ENCODE assay signal across 14 cellular contexts in the genomic region with DNA sequence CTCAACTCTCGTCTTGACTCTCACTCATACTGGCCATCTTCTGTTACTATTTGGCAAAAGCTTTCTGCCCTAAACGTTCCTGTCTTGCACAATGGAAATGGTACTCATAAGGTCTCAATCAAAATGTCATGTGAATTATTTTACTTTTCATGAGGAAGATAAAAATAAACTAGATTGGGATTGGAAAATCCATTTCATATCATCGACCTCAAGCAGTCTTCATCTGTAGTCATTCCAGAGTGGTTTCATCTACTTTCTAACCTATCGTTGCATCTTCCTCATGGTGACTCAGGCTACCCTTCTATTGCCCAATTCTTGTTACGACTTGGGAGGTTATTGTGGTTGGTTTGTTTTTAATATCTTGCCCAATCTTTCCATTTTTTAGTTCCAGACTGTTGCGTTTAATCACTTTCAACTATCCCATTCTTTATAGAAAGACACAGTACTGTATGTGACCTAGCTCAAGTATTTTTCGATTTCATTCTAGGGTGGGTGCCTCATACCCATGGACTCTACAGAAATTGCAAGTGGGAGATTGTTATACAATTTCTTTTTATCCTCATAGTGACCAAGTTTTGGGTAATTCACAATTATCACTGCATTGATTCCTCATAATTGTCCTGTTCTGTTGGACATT.
A peak's percentile ranks its signal among the peaks of the same experiment; 100 is the strongest.
DNase-seq lines count a peak whose midpoint lies in the region; ATAC-seq and TF ChIP-seq lines count a peak whose summit lies in the region.
"Had no signal": no experiment of that assay in that cellular context is flagged by ENCODE, and none has a peak within 500 bp of the region (broad histone marks: within the 10 kb centered on the region; RNA-seq: fewer than 3 reads in every experiment).

No MANE protein-coding gene starts in this region.

- TF ChIP-seq CTCF in left lung (IDR thresholded peaks at IDR 0.05) (no peak), GM23338 (conservative IDR thresholded peaks at IDR 0.05; ENCODE audit: low read depth in 2 of 2) (no peak)

- H4K20me1 ChIP-seq in GM23338 (replicated peaks; ENCODE audit: insufficient read depth) = no peaks in the 10 kb centered on the region

- no peak overlapping the region for H2AFZ ChIP-seq in GM23338

- H3K27me3 ChIP-seq in left lung (no peaks in the 10 kb centered on the region), GM23338 (ENCODE audit: insufficient read depth) (no peaks in the 10 kb centered on the region)
- H3K27me3 ChIP-seq: colonic mucosa had no signal

- H3K36me3 ChIP-seq in left lung = no peaks in the 10 kb centered on the region
- H3K36me3 ChIP-seq in GM23338 (ENCODE audit: insufficient read depth) = no peaks in the 10 kb centered on the region
- H3K36me3 ChIP-seq: colonic mucosa had no signal

- peaks cover 0 to 13% (median 5%) of the 10 kb centered on the region in 5 donors for H3K27me3 Mint-ChIP-seq in naive thymus-derived CD8-positive, alpha-beta T cell
- no peaks in the 10 kb centered on the region for H3K27me3 Mint-ChIP-seq in GM23338 (ENCODE audit: insufficient read depth, low read depth, poor library complexity)
- no peaks in the 10 kb centered on the region for H3K27me3 Mint-ChIP-seq in activated T-helper 2 cell treated with anti-CD3 and anti-CD28 coated beads, Interferon-gamma antibody, Interleukin-2, Interleukin-4, amounts not matched to agents 10 μg/mL and 5 μg/mL and 100 μg/mL, durations not matched to agents 14 hours and 24 hours and 36 hours (ENCODE audit: low read depth)

- ATAC-seq in left lung (peak; percentile 42), GM23338 (no peak)
- no peak for ATAC-seq in naive thymus-derived CD8-positive, alpha-beta T cell

- H3K4me1 Mint-ChIP-seq in naive thymus-derived CD8-positive, alpha-beta T cell = peaks cover 0 to 2% (median 0%) of the 10 kb centered on the region in 4 donors
- H3K4me1 Mint-ChIP-seq in GM23338 = peaks cover 3% of the 10 kb centered on the region; the same call in 2 of the 3 replicates
- H3K4me1 Mint-ChIP-seq in activated T-helper 2 cell treated with anti-CD3 and anti-CD28 coated beads, Interferon-gamma antibody, Interleukin-2, Interleukin-4, amounts not matched to agents 10 μg/mL and 5 μg/mL and 100 μg/mL, durations not matched to agents 14 hours and 24 hours and 36 hours (ENCODE audit: low read depth) = peaks cover 26% of the 10 kb centered on the region
- H3K4me1 Mint-ChIP-seq: activated naive CD8-positive, alpha-beta T cell treated with anti-CD3 and anti-CD28 coated beads, Interleukin-2, amount 10 ng/mL, durations not matched to agents 7 days and 5 days had no signal

- H3K4me1 ChIP-seq in left lung = peaks cover under 1 to 13% of the 10 kb centered on the region in 2 donors
- no peaks in the 10 kb centered on the region; the same call in 1 of the 2 replicates for H3K4me1 ChIP-seq in GM23338 (ENCODE audit: insufficient read depth)
- H3K4me1 ChIP-seq: colonic mucosa had no signal

- no peak overlapping the region for H3K4me3 ChIP-seq in left lung
- H3K4me3 ChIP-seq in GM23338 = no peak overlapping the region
- H3K4me3 ChIP-seq: colonic mucosa had no signal

- POLR2A ChIA-PET in naive thymus-derived CD8-positive, alpha-beta T cell (lab: Charles Lee) = no interaction called here

- H3K36me3 Mint-ChIP-seq in naive thymus-derived CD8-positive, alpha-beta T cell = no peaks in the 10 kb centered on the region
- no peaks in the 10 kb centered on the region for H3K36me3 Mint-ChIP-seq in GM23338 (ENCODE audit: low read depth)
- peaks cover 1% of the 10 kb centered on the region for H3K36me3 Mint-ChIP-seq in activated T-helper 2 cell treated with anti-CD3 and anti-CD28 coated beads, Interferon-gamma antibody, Interleukin-2, Interleukin-4, amounts not matched to agents 10 μg/mL and 5 μg/mL and 100 μg/mL, durations not matched to agents 14 hours and 24 hours and 36 hours (ENCODE audit: low read depth)
- H3K36me3 Mint-ChIP-seq: activated naive CD8-positive, alpha-beta T cell treated with anti-CD3 and anti-CD28 coated beads, Interleukin-2, amount 10 ng/mL, durations not matched to agents 7 days and 5 days had no signal

- DNase-seq in AG20443 (ENCODE audit: low spot score) = peak; percentile 67
- peak; percentile 86 for DNase-seq in M059J (ENCODE audit: low read depth)
- DNase-seq in amniotic epithelial cell (ENCODE audit: low read depth) = peak; percentile 98
- DNase-seq in left lung = no peak
- DNase-seq in naive thymus-derived CD8-positive, alpha-beta T cell = no peak
- DNase-seq in NCI-H1105 treated with DMSO at 0.1 percent for 48 hours (lab: John Stamatoyannopoulos, UW) = no peak
- DNase-seq in GM23338 (ENCODE audit: low spot score) = no peak
- no peak for DNase-seq in activated T-helper 2 cell treated with anti-CD3 and anti-CD28 coated beads, Interferon-gamma antibody, Interleukin-2, Interleukin-4, amounts not matched to agents 10 μg/mL and 5 μg/mL and 100 μg/mL, durations not matched to agents 14 hours and 24 hours and 36 hours (ENCODE audit: low spot score)
- DNase-seq: activated naive CD8-positive, alpha-beta T cell treated with anti-CD3 and anti-CD28 coated beads, Interleukin-2, amount 10 ng/mL, durations not matched to agents 7 days and 5 days; colonic mucosa; NCI-H1436; NCI-H69; retina; SHP77 had no signal

- H3K9me2 ChIP-seq in GM23338 (ENCODE audit: insufficient read depth) = no peaks in the 10 kb centered on the region

- no peak overlapping the region for H3K4me2 ChIP-seq in GM23338

- intact Hi-C loops in left lung (cut with DNase I) = no loop called here
- intact Hi-C loops in activated T-helper 2 cell treated with anti-CD3 and anti-CD28 coated beads, Interferon-gamma antibody, Interleukin-2, Interleukin-4, amounts not matched to agents 10 μg/mL and 5 μg/mL and 100 μg/mL, durations not matched to agents 14 hours and 24 hours and 36 hours (cut with micrococcal nuclease) = no loop called here

- no peaks in the 10 kb centered on the region for H3K79me2 ChIP-seq in GM23338 (replicated peaks; ENCODE audit: insufficient read depth)

- H3K9me3 Mint-ChIP-seq in naive thymus-derived CD8-positive, alpha-beta T cell = peaks cover 0 to 9% (median 0%) of the 10 kb centered on the region in 9 donors
- H3K9me3 Mint-ChIP-seq in GM23338 = no peaks in the 10 kb centered on the region
- H3K9me3 Mint-ChIP-seq in activated T-helper 2 cell treated with anti-CD3 and anti-CD28 coated beads, Interferon-gamma antibody, Interleukin-2, Interleukin-4, amounts not matched to agents 10 μg/mL and 5 μg/mL and 100 μg/mL, durations not matched to agents 14 hours and 24 hours and 36 hours = peaks cover 6% of the 10 kb centered on the region

- H3F3A ChIP-seq in GM23338 (replicated peaks; ENCODE audit: low read depth) = no peaks in the 10 kb centered on the region

- no peak overlapping the region for H3K27ac ChIP-seq in left lung
- no peak overlapping the region for H3K27ac ChIP-seq in GM23338 (ENCODE audit: low read depth)
- H3K27ac ChIP-seq: colonic mucosa had no signal

- no peak overlapping the region for H3K4me3 Mint-ChIP-seq in naive thymus-derived CD8-positive, alpha-beta T cell
- no peak overlapping the region for H3K4me3 Mint-ChIP-seq in GM23338
- H3K4me3 Mint-ChIP-seq in activated T-helper 2 cell treated with anti-CD3 and anti-CD28 coated beads, Interferon-gamma antibody, Interleukin-2, Interleukin-4, amounts not matched to agents 10 μg/mL and 5 μg/mL and 100 μg/mL, durations not matched to agents 14 hours and 24 hours and 36 hours (ENCODE audit: low read depth) = no peak overlapping the region
- H3K4me3 Mint-ChIP-seq: activated naive CD8-positive, alpha-beta T cell treated with anti-CD3 and anti-CD28 coated beads, Interleukin-2, amount 10 ng/mL, durations not matched to agents 7 days and 5 days had no signal

- no peaks in the 10 kb centered on the region for H3K9me3 ChIP-seq in left lung
- H3K9me3 ChIP-seq: colonic mucosa had no signal

- H3K27ac Mint-ChIP-seq in naive thymus-derived CD8-positive, alpha-beta T cell = no peak overlapping the region
- H3K27ac Mint-ChIP-seq in GM23338 = no peak overlapping the region
- H3K27ac Mint-ChIP-seq in activated T-helper 2 cell treated with anti-CD3 and anti-CD28 coated beads, Interferon-gamma antibody, Interleukin-2, Interleukin-4, amounts not matched to agents 10 μg/mL and 5 μg/mL and 100 μg/mL, durations not matched to agents 14 hours and 24 hours and 36 hours = no peak overlapping the region
- H3K27ac Mint-ChIP-seq: activated naive CD8-positive, alpha-beta T cell treated with anti-CD3 and anti-CD28 coated beads, Interleukin-2, amount 10 ng/mL, durations not matched to agents 7 days and 5 days had no signal

TF ChIP-seq in GM23338, 12 proteins besides CTCF, POLR2A, EP300 and RAD21:
- TF ChIP-seq NANOG (IDR thresholded peaks at IDR 0.05; ENCODE audit: borderline replicate concordance) = no peak
- TF ChIP-seq JUNB (IDR thresholded peaks at IDR 0.05; ENCODE audit: unreplicated experiment) = no peak
- TF ChIP-seq POLR2AphosphoS5 (IDR thresholded peaks at IDR 0.05; ENCODE audit: low read depth) = no peak
- TF ChIP-seq, protein P1, sequence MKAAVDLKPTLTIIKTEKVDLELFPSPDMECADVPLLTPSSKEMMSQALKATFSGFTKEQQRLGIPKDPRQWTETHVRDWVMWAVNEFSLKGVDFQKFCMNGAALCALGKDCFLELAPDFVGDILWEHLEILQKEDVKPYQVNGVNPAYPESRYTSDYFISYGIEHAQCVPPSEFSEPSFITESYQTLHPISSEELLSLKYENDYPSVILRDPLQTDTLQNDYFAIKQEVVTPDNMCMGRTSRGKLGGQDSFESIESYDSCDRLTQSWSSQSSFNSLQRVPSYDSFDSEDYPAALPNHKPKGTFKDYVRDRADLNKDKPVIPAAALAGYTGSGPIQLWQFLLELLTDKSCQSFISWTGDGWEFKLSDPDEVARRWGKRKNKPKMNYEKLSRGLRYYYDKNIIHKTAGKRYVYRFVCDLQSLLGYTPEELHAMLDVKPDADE (IDR thresholded peaks at IDR 0.05) = no peak
- no peak for TF ChIP-seq ZNF331 (CRISPR knock-in tag; IDR thresholded peaks at IDR 0.05; ENCODE audit: low read depth)

Comparison
In these comparisons a context has a peak if more than half of its experiments do, and no peak if none do; other contexts are left out.
1. DNase-seq: peak in AG20443 (single experiment), M059J (single experiment) and amniotic epithelial cell (single experiment); none in left lung (0 of 2), naive thymus-derived CD8-positive, alpha-beta T cell (0 of 10), NCI-H1105 treated with DMSO at 0.1 percent for 48 hours (single experiment), GM23338 (single experiment) and activated T-helper 2 cell treated with anti-CD3 and anti-CD28 coated beads, Interferon-gamma antibody, Interleukin-2, Interleukin-4, amounts not matched to agents 10 μg/mL and 5 μg/mL and 100 μg/mL, durations not matched to agents 14 hours and 24 hours and 36 hours (single experiment).